ENCODE assay signal across 39 cellular contexts in genomic region chr11:59475176-59475575, GRCh38. TPM values are rescaled to one million over a fixed set of nuclear protein-coding genes. Genes with fewer than 3 reads are reported as not detected.
"Had no signal": no experiment of that assay in that cellular context is flagged by ENCODE, and none has a peak within 500 bp of the region (broad histone marks: within the 10 kb centered on the region; RNA-seq: fewer than 3 reads in every experiment).

No MANE protein-coding gene starts in this region.

- H3K27me3 ChIP-seq: MG63 had no signal

- H3K36me3 ChIP-seq: MG63 had no signal

- H3K27ac ChIP-seq: KMS-11 had no signal

- H3K9me3 ChIP-seq: MG63 had no signal

- DNase-seq: Karpas-422, Kasumi-1, KG1, MG63, MM.1S, MV-4-11, NCI-H1048, NCI-H1092, NCI-H1092 treated with DMSO at 0.1 percent for 48 hours, NCI-H1105, NCI-H1105 treated with DMSO at 0.1 percent for 48 hours, NCI-H1417, NCI-H1417 treated with DMSO at 0.1 percent for 48 hours, NCI-H1436, NCI-H1436 treated with DMSO at 0.1 percent for 48 hours, NCI-H146, NCI-H1694, NCI-H1694 treated with DMSO at 0.1 percent for 48 hours, NCI-H187, NCI-H187 treated with DMSO at 0.1 percent for 48 hours, NCI-H1930, NCI-H2029, NCI-H2029 treated with DMSO at 0.1 percent for 48 hours, NCI-H2081, NCI-H2081 treated with DMSO at 0.1 percent for 48 hours, NCI-H2107, NCI-H2171, NCI-H2171 treated with DMSO at 0.1 percent for 48 hours, NCI-H2227 treated with DMSO at 0.1 percent for 48 hours, NCI-H226, NCI-H345, NCI-H446, NCI-H446 treated with DMSO at 0.1 percent for 48 hours, NCI-H510A had no signal

- H3K4me3 ChIP-seq: MG63 had no signal

RNA-seq across cellular contexts. Expression of gene OR4D10, which starts 2.1 kb away (rescaled TPM):
- total RNA-seq: LHCN-M2, M059J, MCF 10A, NCI-H460 had no signal

RNA-seq across cellular contexts. Expression of gene OR4D6, which starts 18.4 kb away (rescaled TPM):
- total RNA-seq: LHCN-M2, M059J, MCF 10A, NCI-H460 had no signal

RNA-seq across cellular contexts. Expression of gene OR4D11, which starts 28.2 kb away (rescaled TPM):
- total RNA-seq: LHCN-M2, M059J, MCF 10A, NCI-H460 had no signal

RNA-seq across cellular contexts. Expression of gene OR4D9, which starts 36.2 kb away (rescaled TPM):
- total RNA-seq: LHCN-M2, M059J, MCF 10A, NCI-H460 had no signal

RNA-seq across cellular contexts. Expression of gene OR5A1, which starts 38.9 kb away (rescaled TPM):
- total RNA-seq: LHCN-M2, M059J, MCF 10A, NCI-H460 had no signal
